In genomic region chr11:2889399-2890273, GRCh38 we compare ENCODE assay signal across 1 cellular context.
TF ChIP-seq lines count a peak whose summit lies in the region.

No MANE protein-coding gene starts in this region.

TF ChIP-seq in H1, 55 proteins besides CTCF, POLR2A, EP300 and RAD21:
- TF ChIP-seq POLR2AphosphoS5 (IDR thresholded peaks at IDR 0.05; ENCODE audit: low read depth, low read length) (no peak), TEAD4 (IDR thresholded peaks at IDR 0.05; ENCODE audit: low read depth, low read length) (no peak), NRF1 (IDR thresholded peaks at IDR 0.05; ENCODE audit: low read depth, low read length) (no peak), PHF8 (conservative IDR thresholded peaks at IDR 0.05; ENCODE audit: low read depth, low read length) (no peak), GTF2F1 (IDR thresholded peaks at IDR 0.05; ENCODE audit: borderline replicate concordance, low read depth, low read length) (no peak), MAX (IDR thresholded peaks at IDR 0.05) (no peak), TAF1 (IDR thresholded peaks at IDR 0.05; ENCODE audit: low read depth, low read length) (no peak), HDAC6 (IDR thresholded peaks at IDR 0.05; ENCODE audit: low read depth, low read length) (no peak), NANOG (IDR thresholded peaks at IDR 0.05; ENCODE audit: insufficient read depth, low read depth, low read length, poor library complexity, severe bottlenecking) (no peak), SIX5 (IDR thresholded peaks at IDR 0.05; ENCODE audit: low read depth, low read length) (no peak), MAFK (IDR thresholded peaks at IDR 0.05; ENCODE audit: low read depth, low read length) (no peak), SIN3A (conservative IDR thresholded peaks at IDR 0.05 in 1 of 2, IDR thresholded peaks at IDR 0.05 in 1 of 2; ENCODE audit: low read depth in 1 of 2, low read length in 2 of 2) (no peak), BRCA1 (IDR thresholded peaks at IDR 0.05; ENCODE audit: low read depth, low read length) (no peak), POU5F1 (IDR thresholded peaks at IDR 0.05; ENCODE audit: low read depth, low read length) (no peak), SIRT6 (IDR thresholded peaks at IDR 0.05; ENCODE audit: low read length) (no peak), SAP30 (IDR thresholded peaks at IDR 0.05; ENCODE audit: insufficient read depth, insufficient replicate concordance, low read length) (no peak)
- TF ChIP-seq, protein P1, sequence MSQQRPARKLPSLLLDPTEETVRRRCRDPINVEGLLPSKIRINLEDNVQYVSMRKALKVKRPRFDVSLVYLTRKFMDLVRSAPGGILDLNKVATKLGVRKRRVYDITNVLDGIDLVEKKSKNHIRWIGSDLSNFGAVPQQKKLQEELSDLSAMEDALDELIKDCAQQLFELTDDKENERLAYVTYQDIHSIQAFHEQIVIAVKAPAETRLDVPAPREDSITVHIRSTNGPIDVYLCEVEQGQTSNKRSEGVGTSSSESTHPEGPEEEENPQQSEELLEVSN (IDR thresholded peaks at IDR 0.05), result no peak
- TF ChIP-seq, protein P2, sequence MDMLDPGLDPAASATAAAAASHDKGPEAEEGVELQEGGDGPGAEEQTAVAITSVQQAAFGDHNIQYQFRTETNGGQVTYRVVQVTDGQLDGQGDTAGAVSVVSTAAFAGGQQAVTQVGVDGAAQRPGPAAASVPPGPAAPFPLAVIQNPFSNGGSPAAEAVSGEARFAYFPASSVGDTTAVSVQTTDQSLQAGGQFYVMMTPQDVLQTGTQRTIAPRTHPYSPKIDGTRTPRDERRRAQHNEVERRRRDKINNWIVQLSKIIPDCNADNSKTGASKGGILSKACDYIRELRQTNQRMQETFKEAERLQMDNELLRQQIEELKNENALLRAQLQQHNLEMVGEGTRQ (IDR thresholded peaks at IDR 0.05; ENCODE audit: low read length), result no peak
